In the genomic region with DNA sequence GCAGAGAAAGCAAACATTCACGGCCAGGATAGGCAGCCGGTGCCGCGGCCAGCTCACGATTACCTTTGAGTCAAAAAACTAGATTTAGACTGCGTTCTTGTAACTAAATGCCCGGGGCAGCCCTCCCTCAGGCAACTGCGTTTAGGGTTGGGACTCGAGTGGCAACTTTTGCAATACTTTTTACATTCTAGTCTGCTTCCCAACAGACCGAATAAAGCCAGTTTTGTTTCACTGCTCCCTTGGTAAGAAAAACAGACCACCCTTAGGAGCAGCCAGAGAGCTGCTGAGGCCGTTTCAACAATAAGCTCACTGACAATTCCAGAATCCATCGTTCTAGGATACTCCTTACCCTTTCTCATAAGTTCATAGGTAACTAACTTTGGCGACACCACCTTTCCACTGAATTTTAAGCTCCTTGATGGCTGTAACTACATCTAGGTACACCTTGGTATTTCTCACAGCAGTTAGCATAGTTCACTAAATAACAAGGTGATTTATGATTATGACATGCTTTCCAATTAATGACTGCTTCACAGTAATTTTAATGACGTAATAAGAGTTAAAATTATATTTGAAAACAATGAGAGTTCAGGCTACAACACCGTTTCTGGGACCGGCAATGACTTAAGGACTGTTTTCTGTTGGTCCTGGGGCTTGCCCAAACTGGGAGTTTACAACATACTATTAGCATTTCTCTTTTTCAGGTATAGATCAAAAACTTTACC, we compare ENCODE assay signal across 8 cellular contexts. TPM values are rescaled to one million over a fixed set of nuclear protein-coding genes. Genes with fewer than 3 reads are reported as not detected.
A peak's percentile ranks its signal among the peaks of the same experiment; 100 is the strongest.
DNase-seq lines count a peak whose midpoint lies in the region; ATAC-seq and TF ChIP-seq lines count a peak whose summit lies in the region.

No MANE protein-coding gene starts in this region.

- TF ChIP-seq CTCF in C4-2B (conservative IDR thresholded peaks at IDR 0.05) (no peak), WERI-Rb-1 (IDR thresholded peaks at IDR 0.05; ENCODE audit: low read depth, low read length) (no peak), fibroblast of the aortic adventitia (IDR thresholded peaks at IDR 0.05; ENCODE audit: insufficient read depth, low read length) (no peak), omental fat pad (IDR thresholded peaks at IDR 0.05) (no peak)

- H3K27ac ChIP-seq in C4-2B (peak overlapping the region; percentile 96), WERI-Rb-1 (peak overlapping the region; percentile 83)

- peak; percentile 12 for ATAC-seq in omental fat pad (ENCODE audit: low FRiP score)
- no peak for ATAC-seq in HG03571 (IDR thresholded peaks at IDR 0.05; ENCODE audit: unreplicated experiment)
- no peak for ATAC-seq in HG03108 (IDR thresholded peaks at IDR 0.05; ENCODE audit: unreplicated experiment)

- POLR2A ChIA-PET in HEK293T (lab: Yijun Ruan, JAX) = interaction anchor here (0.6 to 1.2 kb wide), 8 partner anchors 9 to 161 kb away, joined by 3 to 6 read pairs (median 3); a partner anchor contains a TSS

- H3K27me3 ChIP-seq in WERI-Rb-1 (ENCODE audit: insufficient read depth, low read depth, severe bottlenecking) = no peaks in the 10 kb centered on the region

- H3K4me3 ChIP-seq in WERI-Rb-1 (ENCODE audit: low read depth, low read length) (peak overlapping the region; percentile 99), fibroblast of the aortic adventitia (ENCODE audit: low read depth, low read length) (peak overlapping the region; percentile 75)

- H3K36me3 ChIP-seq in WERI-Rb-1 = no peaks in the 10 kb centered on the region

- H3K9me3 ChIP-seq in WERI-Rb-1 (ENCODE audit: severe bottlenecking) = no peaks in the 10 kb centered on the region

- DNase-seq in HEK293T (ENCODE audit: extremely low spot score) (no peak), WERI-Rb-1 (no peak), fibroblast of the aortic adventitia (ENCODE audit: low read depth) (no peak), omental fat pad (ENCODE audit: low spot score) (peak; percentile 27), NCI-H187 treated with DMSO at 0.1 percent for 48 hours (lab: John Stamatoyannopoulos, UW) (no peak)

- CTCF ChIA-PET in HEK293T (lab: Yijun Ruan, JAX) = no interaction called here

TF ChIP-seq in HEK293T, 16 proteins besides CTCF, POLR2A, EP300 and RAD21:
- TF ChIP-seq, protein P1, sequence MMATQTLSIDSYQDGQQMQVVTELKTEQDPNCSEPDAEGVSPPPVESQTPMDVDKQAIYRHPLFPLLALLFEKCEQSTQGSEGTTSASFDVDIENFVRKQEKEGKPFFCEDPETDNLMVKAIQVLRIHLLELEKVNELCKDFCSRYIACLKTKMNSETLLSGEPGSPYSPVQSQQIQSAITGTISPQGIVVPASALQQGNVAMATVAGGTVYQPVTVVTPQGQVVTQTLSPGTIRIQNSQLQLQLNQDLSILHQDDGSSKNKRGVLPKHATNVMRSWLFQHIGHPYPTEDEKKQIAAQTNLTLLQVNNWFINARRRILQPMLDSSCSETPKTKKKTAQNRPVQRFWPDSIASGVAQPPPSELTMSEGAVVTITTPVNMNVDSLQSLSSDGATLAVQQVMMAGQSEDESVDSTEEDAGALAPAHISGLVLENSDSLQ (IDR thresholded peaks at IDR 0.05) = peak; percentile 78
- no peak for TF ChIP-seq ELF4 (IDR thresholded peaks at IDR 0.05)

RNA-seq across cellular contexts. Expression of a gene that starts 0.9 kb away (rescaled TPM):
- 17.5 and 47.0 TPM in 2 replicates for total RNA-seq in fibroblast of the aortic adventitia (ENCODE audit: low replicate concordance)
- 10 to 100 TPM; 14.7 to 31.5 (median 24.2) TPM for total RNA-seq in omental fat pad
